Comparison of ENCODE assay signal across 8 cellular contexts in the genomic region with DNA sequence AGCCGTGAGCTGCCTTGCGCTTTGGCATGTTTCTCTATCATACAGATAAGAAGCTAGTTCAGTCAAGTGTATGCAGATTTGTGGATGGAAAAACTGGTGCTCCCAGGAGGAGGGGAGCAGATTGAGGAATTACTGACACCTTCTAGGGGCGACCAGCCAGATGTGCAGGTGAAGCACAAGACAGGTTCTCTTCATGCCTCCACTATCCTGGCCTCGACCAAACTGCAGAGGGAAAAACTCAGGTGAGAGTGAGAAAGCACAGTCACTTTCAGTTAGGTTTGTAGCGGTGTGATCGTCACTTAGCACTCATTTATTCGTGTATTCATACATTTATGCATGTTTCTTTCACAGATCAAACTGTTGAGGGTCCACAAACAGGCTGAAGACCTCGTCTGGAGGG. TPM values are rescaled to one million over a fixed set of nuclear protein-coding genes. Genes with fewer than 3 reads are reported as not detected.
DNase-seq lines count a peak whose midpoint lies in the region; ATAC-seq and TF ChIP-seq lines count a peak whose summit lies in the region.

No MANE protein-coding gene starts in this region.

- no peaks in the 10 kb centered on the region for H3K27me3 Mint-ChIP-seq in MCF 10A (ENCODE audit: insufficient read depth, unreplicated experiment)

- TF ChIP-seq CTCF in heart right ventricle (IDR thresholded peaks at IDR 0.05) (no peak), MCF 10A (IDR thresholded peaks at IDR 0.05; ENCODE audit: unreplicated experiment) (no peak), vagina (IDR thresholded peaks at IDR 0.05) (no peak)

- H3K27me3 ChIP-seq in heart right ventricle (no peaks in the 10 kb centered on the region), vagina (no peaks in the 10 kb centered on the region)

- peaks cover 7% of the 10 kb centered on the region for H3K36me3 Mint-ChIP-seq in MCF 10A (ENCODE audit: insufficient read depth, unreplicated experiment)

- peak overlapping the region; percentile 78 for H3K4me3 Mint-ChIP-seq in MCF 10A (ENCODE audit: unreplicated experiment)

- POLR2A ChIA-PET in MCF 10A (lab: Yijun Ruan, JAX) = interaction anchor here (0.6 to 2.0 kb wide), 24 partner anchors 9 to 957 kb away, joined by 3 to 24 read pairs (median 5); a partner anchor contains a TSS

- H3K9me3 ChIP-seq in heart right ventricle = no peaks in the 10 kb centered on the region
- no peaks in the 10 kb centered on the region for H3K9me3 ChIP-seq in mesodermal cell (ENCODE audit: control insufficient read depth, low read length)
- H3K9me3 ChIP-seq in vagina = no peaks in the 10 kb centered on the region

- no peaks in the 10 kb centered on the region for H3K9me3 Mint-ChIP-seq in MCF 10A (ENCODE audit: unreplicated experiment)

- DNase-seq in heart right ventricle (no peak), Right ventricle myocardium inferior (ENCODE audit: missing footprints) (no peak), MCF 10A (ENCODE audit: unreplicated experiment) (no peak), vagina (ENCODE audit: extremely low spot score in 2 of 2) (no peak)

- H3K36me3 ChIP-seq in heart right ventricle (peaks cover 0 to 25% (median 0%) of the 10 kb centered on the region in 9 donors), mesodermal cell (ENCODE audit: control insufficient read depth, insufficient read depth, low read length) (peaks cover 26% of the 10 kb centered on the region), vagina (peaks cover 0 to 6% of the 10 kb centered on the region in 2 donors)

- H3K4me1 ChIP-seq in heart right ventricle (peaks cover 6 to 52% (median 36%) of the 10 kb centered on the region in 9 donors), mesodermal cell (ENCODE audit: control insufficient read depth, insufficient read depth, low read length, poor library complexity, severe bottlenecking) (peaks cover 7% of the 10 kb centered on the region), vagina (peaks cover 47% of the 10 kb centered on the region)

- no peak for TF ChIP-seq POLR2A in vagina (IDR thresholded peaks at IDR 0.05)

- H3K27ac ChIP-seq in heart right ventricle (peak overlapping the region; percentile 76 to 99 (median 93)), mesodermal cell (ENCODE audit: low read depth, low read length, severe bottlenecking) (no peak overlapping the region), vagina (peak overlapping the region; percentile 84)

- TSS peak; percentile 91 for BruUV-seq in MCF 10A (replicated peaks; lab: Mats Ljungman, UMichigan)

- H3K27ac Mint-ChIP-seq in MCF 10A (ENCODE audit: low read depth, unreplicated experiment) = peak overlapping the region; percentile 86

- WGBS in heart right ventricle, 2 donors = 7 to 12% methylated on average over 8 of the region's 8 CpGs
- 38 to 44% methylated on average over 7 to 8 of the region's 8 CpGs for WGBS in mesodermal cell (ENCODE audit: insufficient coverage in 2 of 2), 2 experiments

- ATAC-seq in heart right ventricle = no peak
- no peak for ATAC-seq in Right ventricle myocardium inferior
- ATAC-seq in HG02884 (IDR thresholded peaks at IDR 0.05; ENCODE audit: unreplicated experiment) = no peak
- no peak for ATAC-seq in GM21529 (IDR thresholded peaks at IDR 0.05; ENCODE audit: unreplicated experiment)
- no peak for ATAC-seq in HG02678 (IDR thresholded peaks at IDR 0.05; ENCODE audit: unreplicated experiment)

- intact Hi-C loops in heart right ventricle (cut with DNase I) = no loop called here
- intact Hi-C loops in Right ventricle myocardium inferior (cut with DNase I) = no loop called here
- intact Hi-C loops in MCF 10A (cut with micrococcal nuclease) = no loop called here
- intact Hi-C loops in vagina (cut with DNase I) = no loop called here

- H3K4me1 Mint-ChIP-seq in MCF 10A (ENCODE audit: insufficient read depth, unreplicated experiment) = peaks cover 26% of the 10 kb centered on the region

- CTCF ChIA-PET in MCF 10A (lab: Yijun Ruan, JAX) = no interaction called here

- H3K4me3 ChIP-seq in heart right ventricle (peak overlapping the region; percentile 75 to 99 (median 91)), mesodermal cell (ENCODE audit: extremely low read depth, insufficient read depth, low read length, poor library complexity, severe bottlenecking) (peak overlapping the region; percentile 93), vagina (peak overlapping the region; percentile 76 to 83)

RNA-seq across cellular contexts. Expression of a gene that starts 0.6 kb away (rescaled TPM):
- total RNA-seq in heart right ventricle = 10 to 100 TPM; 26.0 to 59.0 (median 35.4) TPM
- 10 to 100 TPM; 34.8 to 74.3 TPM for polyA plus RNA-seq in heart right ventricle
- total RNA-seq in Right ventricle myocardium inferior = 36.0 TPM
- total RNA-seq in MCF 10A (2022) = 49.7 and 52.9 TPM in 2 replicates
- polyA plus RNA-seq in mesodermal cell (2013, experiment 1 of 2) = 52.3 TPM
- polyA plus RNA-seq in mesodermal cell (2013, experiment 2 of 2) = 41.2 TPM
- 100 TPM for total RNA-seq in vagina

RNA-seq across cellular contexts. Expression of a gene that starts 21.5 kb away (rescaled TPM):
- total RNA-seq in heart right ventricle = 1,000 to 10,000 TPM in 2 of 10 donors, 100 to 1,000 TPM in 8; 375 to 1,148 (median 557) TPM
- 1,000 to 10,000 TPM in 1 of 2 donors, 100 to 1,000 TPM in 1; 367 to 2,327 TPM for polyA plus RNA-seq in heart right ventricle
- 1,123 TPM for total RNA-seq in Right ventricle myocardium inferior
- not detected in 2 replicates for total RNA-seq in MCF 10A (2022)
- 0.48 TPM for polyA plus RNA-seq in mesodermal cell (2013, experiment 1 of 2)
- not detected for polyA plus RNA-seq in mesodermal cell (2013, experiment 2 of 2)
- total RNA-seq in vagina = not detected

RNA-seq across cellular contexts. Expression of a gene that starts 38.4 kb away (rescaled TPM):
- total RNA-seq in heart right ventricle (10 to 100 TPM; 10.9 to 28.4 (median 13.5) TPM), Right ventricle myocardium inferior (16.1 TPM), MCF 10A (2022) (19.2 and 22.8 TPM in 2 replicates), vagina (31.4 TPM)
- polyA plus RNA-seq in heart right ventricle = 10 to 100 TPM in 1 of 2 donors, 1 to 10 TPM in 1; 6.7 to 22.8 TPM
- polyA plus RNA-seq in mesodermal cell (2013, experiment 1 of 2) = 14.3 TPM
- polyA plus RNA-seq in mesodermal cell (2013, experiment 2 of 2) = 10.3 TPM

RNA-seq across cellular contexts. Expression of a gene that starts 46.2 kb away (rescaled TPM):
- total RNA-seq in heart right ventricle = under 1 TPM in 1 of 10 donors, not detected in 9; 0.11 TPM
- polyA plus RNA-seq in heart right ventricle = not detected
- not detected for total RNA-seq in Right ventricle myocardium inferior
- total RNA-seq in MCF 10A (2022) = not detected in 2 replicates
- not detected for polyA plus RNA-seq in mesodermal cell (2013, experiment 1 of 2)
- polyA plus RNA-seq in mesodermal cell (2013, experiment 2 of 2) = not detected
- total RNA-seq in vagina = not detected

Comparison
In these comparisons a context has a peak if more than half of its experiments do, and no peak if none do; other contexts are left out.
1. RNA of a gene that starts 21.5 kb away (total RNA-seq): 1,123 TPM in Right ventricle myocardium inferior (single experiment) and 375 to 1,148 TPM in heart right ventricle; not detected in MCF 10A and not detected in vagina (single experiment); every median in the first group is over 100 times any median in the second.
2. Peak in every context shown above with its lines, with median percentiles within 50 percentile points of each other: H3K4me3 ChIP-seq.